ENCODE assay signal across 23 cellular contexts in the genomic region with DNA sequence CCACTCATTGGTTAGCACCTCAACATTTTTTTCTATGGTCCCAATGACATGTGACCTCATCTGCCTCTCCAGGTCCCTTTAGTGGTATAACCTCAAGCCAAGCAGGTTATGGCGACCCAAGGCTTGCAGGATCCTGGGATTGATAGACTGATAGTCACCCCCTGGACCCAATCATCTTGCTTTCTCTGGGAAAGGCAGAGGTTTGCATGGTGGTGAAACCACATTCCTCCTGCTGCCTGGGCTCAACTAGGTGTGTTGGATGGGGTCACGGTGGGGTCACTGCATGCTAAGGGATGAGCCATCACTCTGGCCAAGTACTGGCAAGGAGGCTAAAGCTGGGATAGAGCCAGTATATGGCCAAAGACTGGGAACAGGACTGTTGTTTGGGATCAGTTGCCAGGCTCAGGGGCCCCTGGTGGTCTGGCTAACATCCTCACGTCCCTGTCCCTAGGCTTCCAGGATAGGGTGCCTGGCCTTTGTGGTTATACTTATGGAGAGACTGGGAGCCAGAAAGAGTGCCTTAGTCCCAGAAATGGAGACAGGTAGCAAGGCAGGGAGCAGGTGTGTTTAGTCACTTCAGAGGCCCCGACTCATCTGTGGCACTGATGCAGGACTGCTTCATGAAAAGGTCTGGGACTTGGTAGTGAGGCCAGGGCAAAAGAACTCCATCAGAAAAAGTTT. TPM values are rescaled to one million over a fixed set of nuclear protein-coding genes. Genes with fewer than 3 reads are reported as not detected.
"Had no signal": no experiment of that assay in that cellular context is flagged by ENCODE, and none has a peak within 500 bp of the region (broad histone marks: within the 10 kb centered on the region; RNA-seq: fewer than 3 reads in every experiment).

No MANE protein-coding gene starts in this region.

- H3K27me3 ChIP-seq: thyroid gland had no signal

- H3K4me3 Mint-ChIP-seq: activated CD4-positive, alpha-beta memory T cell treated with anti-CD3 and anti-CD28 coated beads, Interleukin-2, amount 10 ng/mL, durations not matched to agents 7 days and 5 days; activated naive CD4-positive, alpha-beta T cell treated with anti-CD3 and anti-CD28 coated beads, Interleukin-2, amount 10 ng/mL, durations not matched to agents 7 days and 5 days; natural killer cell treated with Interleukin-12 subunit alpha and Interleukin-12 subunit beta and Interleukin-15 and Interleukin-18, amount 100 ng/mL, for 72 hours; stimulated activated naive B cell treated with anti-CD40 and anti-IgM and Interleukin-4, amounts not matched to agents 10 μg/mL and 1 μg/mL and 100 μg/mL, for 72 hours had no signal

- DNase-seq: activated CD4-positive, alpha-beta memory T cell treated with anti-CD3 and anti-CD28 coated beads, Interleukin-2, amount 10 ng/mL, durations not matched to agents 7 days and 5 days; activated naive CD4-positive, alpha-beta T cell treated with anti-CD3 and anti-CD28 coated beads, Interleukin-2, amount 10 ng/mL, durations not matched to agents 7 days and 5 days; activated T-cell treated with anti-CD3 and anti-CD28 coated beads for 4 hours; dorsolateral prefrontal cortex; esophagus squamous epithelium; glutamatergic neuron; hypothalamus; left ventricle myocardium superior; occipital lobe; right cardiac atrium; stimulated activated CD4-positive, alpha-beta T cell treated with anti-CD3 and anti-CD28 coated beads, Interleukin-15, amount 100 ng/mL, for 24 hours; stimulated activated CD4-positive, alpha-beta T cell treated with anti-CD3 and anti-CD28 coated beads, Interleukin-4, amount 100 ng/mL, for 1 hour; stimulated activated naive B cell treated with anti-CD40 and anti-IgM and Interleukin-4, amounts not matched to agents 10 μg/mL and 1 μg/mL and 100 μg/mL, for 72 hours; thyroid gland; WERI-Rb-1 had no signal

- ATAC-seq: left ventricle myocardium superior; natural killer cell treated with Interleukin-12 subunit alpha and Interleukin-12 subunit beta and Interleukin-15 and Interleukin-18, amount 100 ng/mL, for 72 hours; right cardiac atrium; stimulated activated naive B cell treated with anti-CD40 and anti-IgM and Interleukin-4, amounts not matched to agents 10 μg/mL and 1 μg/mL and 100 μg/mL, for 72 hours had no signal

- H3K9me3 Mint-ChIP-seq: activated CD4-positive, alpha-beta memory T cell treated with anti-CD3 and anti-CD28 coated beads, Interleukin-2, amount 10 ng/mL, durations not matched to agents 7 days and 5 days; activated naive CD4-positive, alpha-beta T cell treated with anti-CD3 and anti-CD28 coated beads, Interleukin-2, amount 10 ng/mL, durations not matched to agents 7 days and 5 days; natural killer cell treated with Interleukin-12 subunit alpha and Interleukin-12 subunit beta and Interleukin-15 and Interleukin-18, amount 100 ng/mL, for 72 hours; stimulated activated naive B cell treated with anti-CD40 and anti-IgM and Interleukin-4, amounts not matched to agents 10 μg/mL and 1 μg/mL and 100 μg/mL, for 72 hours had no signal

- H3K27ac Mint-ChIP-seq: activated CD4-positive, alpha-beta memory T cell treated with anti-CD3 and anti-CD28 coated beads, Interleukin-2, amount 10 ng/mL, durations not matched to agents 7 days and 5 days; activated naive CD4-positive, alpha-beta T cell treated with anti-CD3 and anti-CD28 coated beads, Interleukin-2, amount 10 ng/mL, durations not matched to agents 7 days and 5 days; natural killer cell treated with Interleukin-12 subunit alpha and Interleukin-12 subunit beta and Interleukin-15 and Interleukin-18, amount 100 ng/mL, for 72 hours; stimulated activated naive B cell treated with anti-CD40 and anti-IgM and Interleukin-4, amounts not matched to agents 10 μg/mL and 1 μg/mL and 100 μg/mL, for 72 hours had no signal

- H3K27ac ChIP-seq: cardiac muscle cell, dorsolateral prefrontal cortex, esophagus squamous epithelium, skin epidermis, thyroid gland, WERI-Rb-1 had no signal

- H3K9me3 ChIP-seq: esophagus squamous epithelium, thyroid gland had no signal

- H3K4me1 Mint-ChIP-seq: activated CD4-positive, alpha-beta memory T cell treated with anti-CD3 and anti-CD28 coated beads, Interleukin-2, amount 10 ng/mL, durations not matched to agents 7 days and 5 days; activated naive CD4-positive, alpha-beta T cell treated with anti-CD3 and anti-CD28 coated beads, Interleukin-2, amount 10 ng/mL, durations not matched to agents 7 days and 5 days had no signal

- H3K36me3 Mint-ChIP-seq: activated naive CD4-positive, alpha-beta T cell treated with anti-CD3 and anti-CD28 coated beads, Interleukin-2, amount 10 ng/mL, durations not matched to agents 7 days and 5 days; natural killer cell treated with Interleukin-12 subunit alpha and Interleukin-12 subunit beta and Interleukin-15 and Interleukin-18, amount 100 ng/mL, for 72 hours; stimulated activated naive B cell treated with anti-CD40 and anti-IgM and Interleukin-4, amounts not matched to agents 10 μg/mL and 1 μg/mL and 100 μg/mL, for 72 hours had no signal

- H3K4me3 ChIP-seq: cardiac muscle cell, dorsolateral prefrontal cortex, esophagus squamous epithelium, skin epidermis, thyroid gland had no signal

- H3K36me3 ChIP-seq: cardiac muscle cell, esophagus squamous epithelium, thyroid gland, WERI-Rb-1 had no signal

RNA-seq across cellular contexts. Expression of gene SMIM32, which starts 4.6 kb away (rescaled TPM):
- total RNA-seq: activated CD4-positive, alpha-beta memory T cell treated with anti-CD3 and anti-CD28 coated beads, Interleukin-2, amount 10 ng/mL, durations not matched to agents 7 days and 5 days; esophagus squamous epithelium; fibroblast of villous mesenchyme; left ventricle myocardium superior; mesenteric fat pad; natural killer cell treated with Interleukin-12 subunit alpha and Interleukin-12 subunit beta and Interleukin-15 and Interleukin-18, amount 100 ng/mL, for 72 hours; occipital lobe; posterior vena cava; right cardiac atrium; T-helper 1 cell treated with Interleukin-12 subunit alpha and Interleukin-12 subunit beta and Interleukin-4 antibody, amounts not matched to agents 30 ng/mL and 1 ng/mL, for 36 hours; urinary bladder had no signal
